20 cellular contexts compared by ENCODE assay signal in genomic region chr2:19839438-19839837, GRCh38.
DNase-seq lines count a peak whose midpoint lies in the region; ATAC-seq lines count a peak whose summit lies in the region.
"Had no signal": no experiment of that assay in that cellular context is flagged by ENCODE, and none has a peak within 500 bp of the region (broad histone marks: within the 10 kb centered on the region; RNA-seq: fewer than 3 reads in every experiment).

No MANE protein-coding gene starts in this region.

- no peak overlapping the region for H3K27ac ChIP-seq in BLaER1 treated with 17β-estradiol and CSF1 and Interleukin-3, amounts not matched to agents 10 nM and 100 nM
- H3K27ac ChIP-seq: HL-60 had no signal

- ATAC-seq in activated naive CD8-positive, alpha-beta T cell treated with anti-CD3 and anti-CD28 coated beads, Interleukin-2, amount 10 ng/mL, durations not matched to agents 7 days and 5 days (ENCODE audit: low read depth), result peak; percentile 79
- ATAC-seq in stimulated activated effector memory CD8-positive, alpha-beta T cell treated with anti-CD3 and anti-CD28 coated beads, Interleukin-12 subunit alpha, Interleukin-12 subunit beta, amount 100 ng/mL, for 72 hours, result peak; percentile 58
- ATAC-seq: CD8-positive, alpha-beta T cell had no signal

- no peaks in the 10 kb centered on the region for H3K9me3 ChIP-seq in BLaER1 treated with 17β-estradiol and CSF1 and Interleukin-3, amounts not matched to agents 10 nM and 100 nM (replicated peaks in 1 of 11)
- H3K9me3 ChIP-seq: BE2C had no signal

- peaks cover 2% of the 10 kb centered on the region for H3K9me3 Mint-ChIP-seq in activated naive CD8-positive, alpha-beta T cell treated with anti-CD3 and anti-CD28 coated beads, Interleukin-2, amount 10 ng/mL, durations not matched to agents 7 days and 5 days
- no peaks in the 10 kb centered on the region for H3K9me3 Mint-ChIP-seq in stimulated activated effector memory CD8-positive, alpha-beta T cell treated with anti-CD3 and anti-CD28 coated beads, Interleukin-12 subunit alpha, Interleukin-12 subunit beta, amount 100 ng/mL, for 72 hours
- H3K9me3 Mint-ChIP-seq in immature natural killer cell, result peaks cover 0 to 2% (median 0%) of the 10 kb centered on the region in 6 donors
- H3K9me3 Mint-ChIP-seq: CD8-positive, alpha-beta T cell had no signal

- peak; percentile 9 for DNase-seq in activated CD4-positive, alpha-beta T cell treated with anti-CD3 and anti-CD28 coated beads for 48 hours
- no peak for DNase-seq in activated CD4-positive, alpha-beta T cell treated with anti-CD3 and anti-CD28 coated beads, Interleukin-2, amount 50 U/mL, for 4 hours
- no peak for DNase-seq in activated naive CD8-positive, alpha-beta T cell treated with anti-CD3 and anti-CD28 coated beads, Interleukin-2, amount 10 ng/mL, durations not matched to agents 7 days and 5 days
- DNase-seq in stimulated activated effector memory CD8-positive, alpha-beta T cell treated with anti-CD3 and anti-CD28 coated beads, Interleukin-12 subunit alpha, Interleukin-12 subunit beta, amount 100 ng/mL, for 72 hours (ENCODE audit: low spot score in 2 of 2), result peak in 1 of 2 donors; percentile 30
- DNase-seq in HuH-7.5 (ENCODE audit: low spot score) (no peak), SKM-1 treated with dmso at 0.1 percent for 144 hours (lab: John Stamatoyannopoulos, UW; ENCODE audit: unreplicated experiment) (no peak), immature natural killer cell (no peak)
- DNase-seq: 8988T; BE2C; CD8-positive, alpha-beta T cell; DMS79; H7; KBM-7; NCI-H1436 treated with DMSO at 0.1 percent for 48 hours; NCI-H2081; NCI-H748 treated with DMSO at 0.1 percent for 48 hours; OCI-M1; SIG-M5 had no signal

- H3K4me3 Mint-ChIP-seq in activated naive CD8-positive, alpha-beta T cell treated with anti-CD3 and anti-CD28 coated beads, Interleukin-2, amount 10 ng/mL, durations not matched to agents 7 days and 5 days, result peak overlapping the region; percentile 0
- H3K4me3 Mint-ChIP-seq in stimulated activated effector memory CD8-positive, alpha-beta T cell treated with anti-CD3 and anti-CD28 coated beads, Interleukin-12 subunit alpha, Interleukin-12 subunit beta, amount 100 ng/mL, for 72 hours, result no peak overlapping the region
- no peak overlapping the region for H3K4me3 Mint-ChIP-seq in immature natural killer cell
- H3K4me3 Mint-ChIP-seq: CD8-positive, alpha-beta T cell had no signal

- no peak overlapping the region for H3K9ac ChIP-seq in BLaER1 treated with 17β-estradiol and CSF1 and Interleukin-3, amounts not matched to agents 10 nM and 100 nM

- peak overlapping the region in 8 of 11 experiments; percentile 23 to 68 (median 46); a peak in 14 of 22 replicates for H3K4me2 ChIP-seq in BLaER1 treated with 17β-estradiol and CSF1 and Interleukin-3, amounts not matched to agents 10 nM and 100 nM

- no peak overlapping the region for H3K4me3 ChIP-seq in BLaER1 treated with 17β-estradiol and CSF1 and Interleukin-3, amounts not matched to agents 10 nM and 100 nM

- H4K20me1 ChIP-seq in BLaER1 treated with 17β-estradiol and CSF1 and Interleukin-3, amounts not matched to agents 10 nM and 100 nM, result no peaks in the 10 kb centered on the region

- no peak overlapping the region for H3K27ac Mint-ChIP-seq in activated naive CD8-positive, alpha-beta T cell treated with anti-CD3 and anti-CD28 coated beads, Interleukin-2, amount 10 ng/mL, durations not matched to agents 7 days and 5 days
- H3K27ac Mint-ChIP-seq in stimulated activated effector memory CD8-positive, alpha-beta T cell treated with anti-CD3 and anti-CD28 coated beads, Interleukin-12 subunit alpha, Interleukin-12 subunit beta, amount 100 ng/mL, for 72 hours, result no peak overlapping the region
- no peak overlapping the region for H3K27ac Mint-ChIP-seq in immature natural killer cell
- H3K27ac Mint-ChIP-seq: CD8-positive, alpha-beta T cell had no signal

- H3K4me1 Mint-ChIP-seq in activated naive CD8-positive, alpha-beta T cell treated with anti-CD3 and anti-CD28 coated beads, Interleukin-2, amount 10 ng/mL, durations not matched to agents 7 days and 5 days, result peaks cover 8% of the 10 kb centered on the region
- no peaks in the 10 kb centered on the region for H3K4me1 Mint-ChIP-seq in stimulated activated effector memory CD8-positive, alpha-beta T cell treated with anti-CD3 and anti-CD28 coated beads, Interleukin-12 subunit alpha, Interleukin-12 subunit beta, amount 100 ng/mL, for 72 hours
- H3K4me1 Mint-ChIP-seq in immature natural killer cell, result no peaks in the 10 kb centered on the region

- H3K36me3 ChIP-seq in BLaER1 treated with 17β-estradiol and CSF1 and Interleukin-3, amounts not matched to agents 10 nM and 100 nM, result no peaks in the 10 kb centered on the region
- H3K36me3 ChIP-seq: BE2C had no signal

- H3K27me3 Mint-ChIP-seq in activated naive CD8-positive, alpha-beta T cell treated with anti-CD3 and anti-CD28 coated beads, Interleukin-2, amount 10 ng/mL, durations not matched to agents 7 days and 5 days, result peaks cover 21% of the 10 kb centered on the region
- peaks cover 3 to 6% (median 6%) of the 10 kb centered on the region in 3 donors for H3K27me3 Mint-ChIP-seq in immature natural killer cell (ENCODE audit: low read depth in 3 of 3)

- POLR2A ChIA-PET in activated naive CD8-positive, alpha-beta T cell treated with anti-CD3 and anti-CD28 coated beads, Interleukin-2, amount 10 ng/mL, durations not matched to agents 7 days and 5 days (lab: Charles Lee), result no interaction called here

- peaks cover 1% of the 10 kb centered on the region for H3K36me3 Mint-ChIP-seq in activated naive CD8-positive, alpha-beta T cell treated with anti-CD3 and anti-CD28 coated beads, Interleukin-2, amount 10 ng/mL, durations not matched to agents 7 days and 5 days
- no peaks in the 10 kb centered on the region for H3K36me3 Mint-ChIP-seq in stimulated activated effector memory CD8-positive, alpha-beta T cell treated with anti-CD3 and anti-CD28 coated beads, Interleukin-12 subunit alpha, Interleukin-12 subunit beta, amount 100 ng/mL, for 72 hours
- H3K36me3 Mint-ChIP-seq in immature natural killer cell, result no peaks in the 10 kb centered on the region
- H3K36me3 Mint-ChIP-seq: CD8-positive, alpha-beta T cell had no signal

- no peaks in the 10 kb centered on the region for H3K27me3 ChIP-seq in BLaER1 treated with 17β-estradiol and CSF1 and Interleukin-3, amounts not matched to agents 10 nM and 100 nM

- H3K4me1 ChIP-seq in BLaER1 treated with 17β-estradiol and CSF1 and Interleukin-3, amounts not matched to agents 10 nM and 100 nM, result peaks cover 0 to 13% (median 10%) of the 10 kb centered on the region in 10 experiments; a peak in 13 of 20 replicates
- H3K4me1 ChIP-seq: BE2C had no signal
